In the genomic region with DNA sequence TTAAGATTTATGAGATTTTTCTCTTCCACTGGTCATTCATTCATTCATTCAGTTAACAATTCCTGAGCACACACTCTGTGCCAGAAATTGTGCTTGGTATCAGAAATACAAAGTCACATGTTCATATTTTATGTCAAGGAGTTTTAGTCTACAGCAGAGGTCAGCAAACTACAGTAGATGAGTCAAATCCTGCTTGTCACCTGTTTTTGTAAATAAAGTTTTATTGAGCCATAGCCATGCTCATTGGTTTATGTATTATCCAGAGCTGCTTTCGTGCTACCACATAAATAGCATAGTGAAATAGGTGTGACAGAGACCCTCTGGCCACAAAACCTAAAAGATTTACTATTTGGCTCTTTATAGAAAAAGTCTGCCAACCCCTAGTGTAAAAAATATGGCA, we compare ENCODE assay signal across 1 cellular context.
TF ChIP-seq lines count a peak whose summit lies in the region.

No MANE protein-coding gene starts in this region.

TF ChIP-seq in GM12878, 131 proteins besides CTCF, POLR2A, EP300 and RAD21:
- TF ChIP-seq, protein P1, sequence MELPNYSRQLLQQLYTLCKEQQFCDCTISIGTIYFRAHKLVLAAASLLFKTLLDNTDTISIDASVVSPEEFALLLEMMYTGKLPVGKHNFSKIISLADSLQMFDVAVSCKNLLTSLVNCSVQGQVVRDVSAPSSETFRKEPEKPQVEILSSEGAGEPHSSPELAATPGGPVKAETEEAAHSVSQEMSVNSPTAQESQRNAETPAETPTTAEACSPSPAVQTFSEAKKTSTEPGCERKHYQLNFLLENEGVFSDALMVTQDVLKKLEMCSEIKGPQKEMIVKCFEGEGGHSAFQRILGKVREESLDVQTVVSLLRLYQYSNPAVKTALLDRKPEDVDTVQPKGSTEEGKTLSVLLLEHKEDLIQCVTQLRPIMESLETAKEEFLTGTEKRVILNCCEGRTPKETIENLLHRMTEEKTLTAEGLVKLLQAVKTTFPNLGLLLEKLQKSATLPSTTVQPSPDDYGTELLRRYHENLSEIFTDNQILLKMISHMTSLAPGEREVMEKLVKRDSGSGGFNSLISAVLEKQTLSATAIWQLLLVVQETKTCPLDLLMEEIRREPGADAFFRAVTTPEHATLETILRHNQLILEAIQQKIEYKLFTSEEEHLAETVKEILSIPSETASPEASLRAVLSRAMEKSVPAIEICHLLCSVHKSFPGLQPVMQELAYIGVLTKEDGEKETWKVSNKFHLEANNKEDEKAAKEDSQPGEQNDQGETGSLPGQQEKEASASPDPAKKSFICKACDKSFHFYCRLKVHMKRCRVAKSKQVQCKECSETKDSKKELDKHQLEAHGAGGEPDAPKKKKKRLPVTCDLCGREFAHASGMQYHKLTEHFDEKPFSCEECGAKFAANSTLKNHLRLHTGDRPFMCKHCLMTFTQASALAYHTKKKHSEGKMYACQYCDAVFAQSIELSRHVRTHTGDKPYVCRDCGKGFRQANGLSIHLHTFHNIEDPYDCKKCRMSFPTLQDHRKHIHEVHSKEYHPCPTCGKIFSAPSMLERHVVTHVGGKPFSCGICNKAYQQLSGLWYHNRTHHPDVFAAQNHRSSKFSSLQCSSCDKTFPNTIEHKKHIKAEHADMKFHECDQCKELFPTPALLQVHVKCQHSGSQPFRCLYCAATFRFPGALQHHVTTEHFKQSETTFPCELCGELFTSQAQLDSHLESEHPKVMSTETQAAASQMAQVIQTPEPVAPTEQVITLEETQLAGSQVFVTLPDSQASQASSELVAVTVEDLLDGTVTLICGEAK (IDR thresholded peaks at IDR 0.05; ENCODE audit: borderline replicate concordance), result peak; percentile 91
- peak; percentile 20; the same call in 1 of the 2 replicates for TF ChIP-seq SMC3 (IDR thresholded peaks at IDR 0.05; ENCODE audit: borderline replicate concordance, low read length)
- TF ChIP-seq MYC (IDR thresholded peaks at IDR 0.05; ENCODE audit: insufficient read depth, insufficient read length, insufficient replicate concordance, low read length, severe bottlenecking), result no peak
